11 cellular contexts compared by ENCODE assay signal in the genomic region with DNA sequence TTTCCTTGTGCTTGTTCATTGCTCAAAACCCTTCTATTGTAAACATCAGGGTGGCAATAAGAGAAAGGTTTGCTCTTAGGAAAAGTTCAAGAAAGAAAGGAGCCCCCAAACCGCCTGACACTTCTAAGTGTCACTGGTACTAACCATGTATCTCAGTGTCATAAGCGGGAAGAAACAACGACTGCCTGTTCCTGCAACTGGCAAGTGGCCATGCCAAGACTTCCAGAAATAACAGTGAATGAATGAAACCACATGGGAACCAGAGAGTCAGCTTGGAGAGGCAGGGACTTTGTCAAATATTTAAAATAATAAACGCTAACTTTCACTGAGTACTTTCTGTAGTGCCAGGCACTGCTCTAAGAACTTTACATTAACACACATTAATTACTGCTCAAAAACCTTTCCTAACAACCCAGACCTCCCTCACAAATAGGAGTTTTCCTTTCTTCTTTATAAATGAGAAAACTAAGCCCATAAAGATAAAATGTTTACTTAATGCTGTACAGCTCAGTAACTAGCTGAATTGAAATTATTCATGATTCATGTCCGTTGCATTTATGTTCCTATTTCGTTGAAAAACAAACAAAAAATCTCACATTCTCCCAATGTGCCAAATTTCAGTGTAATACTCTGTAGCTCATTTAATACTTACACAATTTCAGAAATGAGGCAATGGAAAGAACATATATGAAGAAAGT. TPM values are rescaled to one million over a fixed set of nuclear protein-coding genes. Genes with fewer than 3 reads are reported as not detected.
DNase-seq lines count a peak whose midpoint lies in the region; ATAC-seq and TF ChIP-seq lines count a peak whose summit lies in the region.
"Had no signal": no experiment of that assay in that cellular context is flagged by ENCODE, and none has a peak within 500 bp of the region (broad histone marks: within the 10 kb centered on the region; RNA-seq: fewer than 3 reads in every experiment).

No MANE protein-coding gene starts in this region.

- peak overlapping the region; percentile 93; the same call in 1 of the 2 replicates for H2AFZ ChIP-seq in GM23248

- H3K36me3 Mint-ChIP-seq in activated naive CD8-positive, alpha-beta T cell treated with anti-CD3 and anti-CD28 coated beads for 36 hours: peaks cover 5% of the 10 kb centered on the region

- no peaks in the 10 kb centered on the region for H3K9me2 ChIP-seq in GM23248 (ENCODE audit: insufficient read depth)

- H3K27me3 ChIP-seq in GM23248 (replicated peaks; ENCODE audit: insufficient read depth) (no peaks in the 10 kb centered on the region), skeletal muscle satellite cell (ENCODE audit: control insufficient read depth, insufficient read depth, low read length) (no peaks in the 10 kb centered on the region)
- H3K27me3 ChIP-seq: Peyer's patch had no signal

- H3K9me3 ChIP-seq in GM23248 (ENCODE audit: low read depth): no peaks in the 10 kb centered on the region
- no peaks in the 10 kb centered on the region for H3K9me3 ChIP-seq in skeletal muscle satellite cell (replicated peaks; ENCODE audit: low read length)
- H3K9me3 ChIP-seq: Peyer's patch had no signal

- DNase-seq in GM23248 (peak; percentile 39), foreskin fibroblast (peak; percentile 57 to 86), islet precursor cell (no peak), NCI-H1436 treated with DMSO at 0.1 percent for 48 hours (lab: John Stamatoyannopoulos, UW) (no peak)
- no peak for DNase-seq in activated naive CD8-positive, alpha-beta T cell treated with anti-CD3 and anti-CD28 coated beads for 36 hours
- DNase-seq: GDM1 had no signal

- H3K27ac Mint-ChIP-seq in activated naive CD8-positive, alpha-beta T cell treated with anti-CD3 and anti-CD28 coated beads for 36 hours: peak overlapping the region; percentile 5
- H3K27ac Mint-ChIP-seq: activated CD4-positive, alpha-beta memory T cell treated with anti-CD3 and anti-CD28 coated beads for 36 hours had no signal

- ATAC-seq in GM19035 (IDR thresholded peaks at IDR 0.05; ENCODE audit: unreplicated experiment): no peak
- no peak for ATAC-seq in activated CD4-positive, CD25-positive, alpha-beta regulatory T cell treated with anti-CD3 and anti-CD28 coated beads, Interleukin-2, amount 50 U/mL, for 24 hours

- no peaks in the 10 kb centered on the region for H4K20me1 ChIP-seq in GM23248 (ENCODE audit: insufficient read depth)

- H3K4me3 Mint-ChIP-seq in activated naive CD8-positive, alpha-beta T cell treated with anti-CD3 and anti-CD28 coated beads for 36 hours: no peak overlapping the region

- no peak overlapping the region for H3K27ac ChIP-seq in GM23248

- in situ Hi-C loops in GM23248 (cut with MboI): no loop called here

- H3F3A ChIP-seq in GM23248 (ENCODE audit: insufficient read depth): no peaks in the 10 kb centered on the region; the same call in 1 of the 2 replicates

- H3K4me2 ChIP-seq in GM23248 (ENCODE audit: unreplicated experiment) (no peak overlapping the region), skeletal muscle satellite cell (ENCODE audit: low read length) (peak overlapping the region; percentile 76)

- no peak for TF ChIP-seq CTCF in foreskin fibroblast (IDR thresholded peaks at IDR 0.05; ENCODE audit: low read depth, low read length)

- H3K36me3 ChIP-seq in GM23248 (ENCODE audit: low read depth) (no peaks in the 10 kb centered on the region), skeletal muscle satellite cell (ENCODE audit: insufficient read depth, low read length) (no peaks in the 10 kb centered on the region)
- H3K36me3 ChIP-seq: Peyer's patch had no signal

- WGBS in GM23248 (ENCODE audit: low coverage in 1 of 2, low lambda C conversion rate in 2 of 2, missing lambda C conversion rate in 2 of 2), 2 experiments: 9 to 18% methylated on average over 6 of the region's 6 CpGs

- no peaks in the 10 kb centered on the region for H3K27me3 Mint-ChIP-seq in activated naive CD8-positive, alpha-beta T cell treated with anti-CD3 and anti-CD28 coated beads for 36 hours
- H3K27me3 Mint-ChIP-seq: activated CD4-positive, alpha-beta memory T cell treated with anti-CD3 and anti-CD28 coated beads for 36 hours had no signal

- no peak overlapping the region for H3K4me3 ChIP-seq in GM23248
- peak overlapping the region in 1 of 2 donors; percentile 54 for H3K4me3 ChIP-seq in foreskin fibroblast (ENCODE audit: low read depth in 1 of 2, low read length in 2 of 2)
- no peak overlapping the region for H3K4me3 ChIP-seq in skeletal muscle satellite cell (ENCODE audit: low read length)

- H3K4me1 ChIP-seq in GM23248 (ENCODE audit: insufficient read depth): peaks cover 26% of the 10 kb centered on the region
- peaks cover 73% of the 10 kb centered on the region for H3K4me1 ChIP-seq in skeletal muscle satellite cell (ENCODE audit: control insufficient read depth, insufficient read depth, low read length)
- H3K4me1 ChIP-seq: Peyer's patch had no signal

- H3K4me1 Mint-ChIP-seq in activated naive CD8-positive, alpha-beta T cell treated with anti-CD3 and anti-CD28 coated beads for 36 hours: peaks cover 26% of the 10 kb centered on the region

- H3K9ac ChIP-seq in GM23248 (no peak overlapping the region), skeletal muscle satellite cell (ENCODE audit: low read depth, low read length) (peak overlapping the region; percentile 52)

- H3K9me3 Mint-ChIP-seq in activated naive CD8-positive, alpha-beta T cell treated with anti-CD3 and anti-CD28 coated beads for 36 hours: no peaks in the 10 kb centered on the region
- H3K9me3 Mint-ChIP-seq: activated CD4-positive, alpha-beta memory T cell treated with anti-CD3 and anti-CD28 coated beads for 36 hours had no signal

- H3K79me2 ChIP-seq in GM23248 (ENCODE audit: insufficient read depth): no peaks in the 10 kb centered on the region

RNA-seq across cellular contexts. Expression of a gene that starts 1.0 kb away (rescaled TPM):
- not detected in 2 replicates for total RNA-seq in GM23248 (2014; rRNA removed; shearing (Covaris generic))
- polyA plus RNA-seq in GM23248 (2016; fragmentation: Nextera tagmentation; extraction: Ambion mirVana): not detected in 2 replicates
- total RNA-seq in activated naive CD8-positive, alpha-beta T cell treated with anti-CD3 and anti-CD28 coated beads for 36 hours: not detected
- not detected in 2 replicates for total RNA-seq in skeletal muscle satellite cell (2012; rRNA removed)
- total RNA-seq: activated CD4-positive, alpha-beta memory T cell treated with anti-CD3 and anti-CD28 coated beads for 36 hours; Peyer's patch had no signal

Comparison
In these comparisons a context has a peak if more than half of its experiments do, and no peak if none do; other contexts are left out.
1. DNase-seq: peak in GM23248 (single experiment) and foreskin fibroblast (2 of 2); none in activated naive CD8-positive, alpha-beta T cell treated with anti-CD3 and anti-CD28 coated beads for 36 hours (single experiment), islet precursor cell (single experiment) and NCI-H1436 treated with DMSO at 0.1 percent for 48 hours (single experiment).